In genomic region chrX:2748815-2749188, GRCh38 we compare ENCODE assay signal across 33 cellular contexts. TPM values are rescaled to one million over a fixed set of nuclear protein-coding genes. Genes with fewer than 3 reads are reported as not detected.
"Had no signal": no experiment of that assay in that cellular context is flagged by ENCODE, and none has a peak within 500 bp of the region (broad histone marks: within the 10 kb centered on the region; RNA-seq: fewer than 3 reads in every experiment).

No MANE protein-coding gene starts in this region.

- H3K4me1 ChIP-seq: gastrocnemius medialis had no signal

- H3K4me3 ChIP-seq: coronary artery, dorsolateral prefrontal cortex, esophagus muscularis mucosa, gastrocnemius medialis, heart left ventricle had no signal

- H3K27ac Mint-ChIP-seq: activated CD4-positive, alpha-beta memory T cell treated with anti-CD3 and anti-CD28 coated beads, Interleukin-2, amount 10 ng/mL, durations not matched to agents 7 days and 5 days; activated CD4-positive, alpha-beta T cell treated with anti-CD3 and anti-CD28 coated beads, Interleukin-2, amount 10 ng/mL, durations not matched to agents 7 days and 5 days; activated naive CD4-positive, alpha-beta T cell treated with anti-CD3 and anti-CD28 coated beads, Interleukin-2, amount 10 ng/mL, durations not matched to agents 7 days and 5 days; activated T-cell treated with anti-CD3 and anti-CD28 coated beads, Interleukin-2, amount 50 U/mL, for 24 hours; activated T-cell treated with anti-CD3 and anti-CD28 coated beads, Interleukin-2, amount 50 U/mL, for 72 hours; dendritic cell treated with granulocyte-macrophage colony-stimulating factor and Interleukin-4, amounts not matched to agents 40 ng/mL and 50 ng/mL, for 4 days; endodermal cell had no signal

- H3K27ac ChIP-seq: brain microvascular endothelial cell, coronary artery, dorsolateral prefrontal cortex, esophagus muscularis mucosa, foreskin keratinocyte, gastrocnemius medialis, heart left ventricle had no signal

- H3K27me3 ChIP-seq: brain microvascular endothelial cell, esophagus muscularis mucosa, foreskin keratinocyte, heart left ventricle had no signal

- H3K36me3 Mint-ChIP-seq: activated naive CD4-positive, alpha-beta T cell treated with anti-CD3 and anti-CD28 coated beads, Interleukin-2, amount 50 U/mL, for 72 hours had no signal

- H3K9me3 Mint-ChIP-seq: activated CD4-positive, alpha-beta memory T cell treated with anti-CD3 and anti-CD28 coated beads, Interleukin-2, amount 10 ng/mL, durations not matched to agents 7 days and 5 days; activated CD4-positive, alpha-beta T cell treated with anti-CD3 and anti-CD28 coated beads, Interleukin-2, amount 10 ng/mL, durations not matched to agents 7 days and 5 days; activated naive CD4-positive, alpha-beta T cell treated with anti-CD3 and anti-CD28 coated beads, Interleukin-2, amount 10 ng/mL, durations not matched to agents 7 days and 5 days; activated naive CD4-positive, alpha-beta T cell treated with anti-CD3 and anti-CD28 coated beads, Interleukin-2, amount 50 U/mL, for 72 hours; activated T-cell treated with anti-CD3 and anti-CD28 coated beads, Interleukin-2, amount 50 U/mL, for 24 hours; activated T-cell treated with anti-CD3 and anti-CD28 coated beads, Interleukin-2, amount 50 U/mL, for 72 hours; central memory CD8-positive, alpha-beta T cell; dendritic cell treated with granulocyte-macrophage colony-stimulating factor and Interleukin-4, amounts not matched to agents 40 ng/mL and 50 ng/mL, for 4 days had no signal

- H3K9me3 ChIP-seq: esophagus muscularis mucosa, gastrocnemius medialis, heart left ventricle had no signal

- FAIRE-seq: astrocyte, bronchial epithelial cell had no signal

- DNase-seq: activated CD4-positive, alpha-beta memory T cell treated with anti-CD3 and anti-CD28 coated beads, Interleukin-2, amount 10 ng/mL, durations not matched to agents 7 days and 5 days; activated CD4-positive, alpha-beta T cell treated with anti-CD3 and anti-CD28 coated beads for 4 hours; activated CD4-positive, alpha-beta T cell treated with anti-CD3 and anti-CD28 coated beads, Interleukin-2, amount 10 ng/mL, durations not matched to agents 7 days and 5 days; activated CD4-positive, alpha-beta T cell treated with anti-CD3 and anti-CD28 coated beads, Interleukin-2, amount 50 U/mL, for 4 hours; activated CD4-positive, CD25-positive, alpha-beta regulatory T cell; activated CD4-positive, CD25-positive, alpha-beta regulatory T cell treated with anti-CD3 and anti-CD28 coated beads, Interleukin-2, amount 50 U/mL, for 72 hours; activated CD8-positive, alpha-beta memory T cell treated with anti-CD3 and anti-CD28 coated beads, Interleukin-2, amount 50 U/mL, for 48 hours; activated gamma-delta T cell; activated naive CD4-positive, alpha-beta T cell; activated naive CD4-positive, alpha-beta T cell treated with anti-CD3 and anti-CD28 coated beads, Interleukin-2, amount 10 ng/mL, durations not matched to agents 7 days and 5 days; activated T-cell treated with anti-CD3 and anti-CD28 coated beads for 4 hours; activated T-cell treated with anti-CD3 and anti-CD28 coated beads, Interleukin-2, amount 50 U/mL, for 24 hours; activated T-cell treated with anti-CD3 and anti-CD28 coated beads, Interleukin-2, amount 50 U/mL, for 72 hours; amniotic stem cell; anterior cingulate cortex; brain microvascular endothelial cell; dorsolateral prefrontal cortex; effector memory CD4-positive, alpha-beta T cell; endodermal cell; erythroblast; glutamatergic neuron; heart left ventricle; T-helper 2 cell had no signal

- H3K27me3 Mint-ChIP-seq: central memory CD8-positive, alpha-beta T cell had no signal

- H3K4me1 Mint-ChIP-seq: activated CD4-positive, alpha-beta memory T cell treated with anti-CD3 and anti-CD28 coated beads, Interleukin-2, amount 10 ng/mL, durations not matched to agents 7 days and 5 days; activated CD4-positive, alpha-beta T cell treated with anti-CD3 and anti-CD28 coated beads, Interleukin-2, amount 10 ng/mL, durations not matched to agents 7 days and 5 days; activated naive CD4-positive, alpha-beta T cell treated with anti-CD3 and anti-CD28 coated beads, Interleukin-2, amount 10 ng/mL, durations not matched to agents 7 days and 5 days had no signal

- H3K36me3 ChIP-seq: brain microvascular endothelial cell, gastrocnemius medialis had no signal

- H3K4me3 Mint-ChIP-seq: activated CD4-positive, alpha-beta memory T cell treated with anti-CD3 and anti-CD28 coated beads, Interleukin-2, amount 10 ng/mL, durations not matched to agents 7 days and 5 days; activated CD4-positive, alpha-beta T cell treated with anti-CD3 and anti-CD28 coated beads, Interleukin-2, amount 10 ng/mL, durations not matched to agents 7 days and 5 days; activated naive CD4-positive, alpha-beta T cell treated with anti-CD3 and anti-CD28 coated beads, Interleukin-2, amount 10 ng/mL, durations not matched to agents 7 days and 5 days; activated T-cell treated with anti-CD3 and anti-CD28 coated beads, Interleukin-2, amount 50 U/mL, for 24 hours; activated T-cell treated with anti-CD3 and anti-CD28 coated beads, Interleukin-2, amount 50 U/mL, for 72 hours; central memory CD8-positive, alpha-beta T cell; dendritic cell treated with granulocyte-macrophage colony-stimulating factor and Interleukin-4, amounts not matched to agents 40 ng/mL and 50 ng/mL, for 4 days; endodermal cell had no signal

- ATAC-seq: activated naive CD4-positive, alpha-beta T cell treated with anti-CD3 and anti-CD28 coated beads, Interleukin-2, amount 50 U/mL, for 72 hours; activated T-cell treated with anti-CD3 and anti-CD28 coated beads, Interleukin-2, amount 50 U/mL, for 72 hours; gastrocnemius medialis; heart left ventricle had no signal

RNA-seq across cellular contexts. Expression of gene XG, which starts 3.0 kb away (rescaled TPM):
- total RNA-seq: activated CD4-positive, alpha-beta memory T cell treated with anti-CD3 and anti-CD28 coated beads, Interleukin-2, amount 10 ng/mL, durations not matched to agents 7 days and 5 days; activated CD4-positive, alpha-beta T cell treated with anti-CD3 and anti-CD28 coated beads, Interleukin-2, amount 10 ng/mL, durations not matched to agents 7 days and 5 days; activated T-cell treated with anti-CD3 and anti-CD28 coated beads, Interleukin-2, amount 50 U/mL, for 72 hours; cerebellum had no signal
